In the genomic region with DNA sequence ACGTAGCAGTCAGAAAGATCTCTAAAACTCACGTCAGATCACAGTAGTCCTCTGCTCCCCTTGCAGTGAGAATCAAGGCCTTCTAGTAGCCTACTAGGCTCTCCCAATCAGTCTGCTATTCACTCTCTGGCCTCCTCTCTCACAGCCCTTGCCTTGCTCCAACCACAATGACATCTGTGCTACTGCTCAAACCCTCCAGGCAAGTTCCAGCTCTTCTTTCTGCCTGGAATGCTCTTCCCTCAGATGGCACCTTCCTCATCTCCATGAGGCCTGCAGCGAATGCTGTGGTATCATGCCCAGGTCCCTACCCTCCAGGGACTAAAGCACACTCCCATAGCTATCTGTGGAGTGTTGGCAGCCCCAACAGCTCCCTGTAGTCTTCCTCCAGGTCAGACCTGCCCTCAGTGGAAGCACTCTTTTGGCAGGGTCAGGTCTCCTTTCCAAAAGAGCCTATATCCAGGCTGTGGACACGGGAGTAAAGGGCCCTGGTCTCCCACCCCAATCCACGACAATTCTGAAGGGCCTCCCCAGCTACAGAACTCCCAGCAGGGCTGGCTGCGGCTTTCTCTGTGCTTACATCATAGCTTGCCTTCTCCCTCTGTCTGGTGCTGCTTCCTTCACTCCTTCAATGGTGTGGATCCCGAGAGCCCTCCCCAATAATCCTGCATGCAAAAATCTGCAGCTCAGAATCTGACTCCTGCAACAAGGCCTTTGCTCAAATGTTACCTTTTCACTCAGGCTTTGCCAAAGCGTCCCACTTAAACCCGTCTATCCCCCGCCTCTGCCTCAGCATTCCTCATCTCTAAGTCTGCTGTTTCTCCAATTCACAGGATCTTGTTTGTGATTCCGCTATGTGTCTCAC, we compare ENCODE assay signal across 13 cellular contexts. TPM values are rescaled to one million over a fixed set of nuclear protein-coding genes. Genes with fewer than 3 reads are reported as not detected.
DNase-seq lines count a peak whose midpoint lies in the region; ATAC-seq and TF ChIP-seq lines count a peak whose summit lies in the region.
"Had no signal": no experiment of that assay in that cellular context is flagged by ENCODE, and none has a peak within 500 bp of the region (broad histone marks: within the 10 kb centered on the region; RNA-seq: fewer than 3 reads in every experiment).

No MANE protein-coding gene starts in this region.

- 60% methylated on average over 11 of the region's 11 CpGs for WGBS in smooth muscle cell (ENCODE audit: low lambda C conversion rate)

- peaks cover 95% of the 10 kb centered on the region for H4K20me1 ChIP-seq in smooth muscle cell (ENCODE audit: low read depth)

- H3K79me2 ChIP-seq in smooth muscle cell (ENCODE audit: low read depth) = peaks cover 93% of the 10 kb centered on the region

- H3K9ac ChIP-seq in smooth muscle cell (ENCODE audit: low read depth) = peak overlapping the region; percentile 32

- peak overlapping the region; percentile 76 for H3K27ac ChIP-seq in smooth muscle cell (ENCODE audit: low read depth)

- H3K27me3 Mint-ChIP-seq in activated naive CD4-positive, alpha-beta T cell treated with anti-CD3 and anti-CD28 coated beads for 36 hours (ENCODE audit: low read depth) = no peaks in the 10 kb centered on the region
- no peaks in the 10 kb centered on the region for H3K27me3 Mint-ChIP-seq in T-cell
- H3K27me3 Mint-ChIP-seq in effector memory CD8-positive, alpha-beta T cell = no peaks in the 10 kb centered on the region

- no peak for TF ChIP-seq CTCF in smooth muscle cell (IDR thresholded peaks at IDR 0.05; ENCODE audit: borderline replicate concordance, insufficient read depth, poor library complexity, severe bottlenecking)

- no peak overlapping the region for H2AFZ ChIP-seq in smooth muscle cell (ENCODE audit: low read depth)

- no peak for DNase-seq in activated naive CD4-positive, alpha-beta T cell treated with anti-CD3 and anti-CD28 coated beads for 36 hours
- no peak for DNase-seq in activated naive CD4-positive, alpha-beta T cell (lab: John Stamatoyannopoulos, UW)
- no peak for DNase-seq in T-cell
- no peak for DNase-seq in effector memory CD8-positive, alpha-beta T cell
- no peak for DNase-seq in smooth muscle cell (lab: John Stamatoyannopoulos, UW; ENCODE audit: unreplicated experiment)
- DNase-seq: ACHN; activated CD4-positive, alpha-beta T cell treated with anti-CD3 and anti-CD28 coated beads for 4 hours; HCEC 1CT; Karpas-422; stimulated activated CD4-positive, alpha-beta T cell treated with anti-CD3 and anti-CD28 coated beads, Interleukin-12 subunit alpha, Interleukin-12 subunit beta, amount 100 ng/mL, for 4 hours had no signal

- H3K9me3 Mint-ChIP-seq in activated naive CD4-positive, alpha-beta T cell treated with anti-CD3 and anti-CD28 coated beads for 36 hours = no peaks in the 10 kb centered on the region
- H3K9me3 Mint-ChIP-seq in T-cell = no peaks in the 10 kb centered on the region
- H3K9me3 Mint-ChIP-seq in effector memory CD8-positive, alpha-beta T cell = no peaks in the 10 kb centered on the region

- no peaks in the 10 kb centered on the region for H3K27me3 ChIP-seq in smooth muscle cell (ENCODE audit: low read depth)

- H3K4me1 ChIP-seq in smooth muscle cell (ENCODE audit: low read depth) = peaks cover 7% of the 10 kb centered on the region

- POLR2A ChIA-PET in T-cell (lab: Charles Lee) = interaction anchor here in 1 of 2 donors (0.6 kb wide), 1 partner anchor 19 kb away, joined by 3 read pairs; no protein-coding TSS in a partner anchor

- H3K4me3 ChIP-seq in smooth muscle cell = no peak overlapping the region

- H3F3A ChIP-seq in smooth muscle cell (ENCODE audit: low read depth) = peaks cover 13% of the 10 kb centered on the region

- H3K36me3 ChIP-seq in smooth muscle cell (ENCODE audit: low read depth) = no peaks in the 10 kb centered on the region

- CTCF ChIA-PET in activated naive CD4-positive, alpha-beta T cell treated with anti-CD3 and anti-CD28 coated beads for 36 hours (lab: Charles Lee) = interaction anchor here (0.6 to 0.9 kb wide), 2 partner anchors 29 to 589 kb away, joined by 3 to 4 read pairs; no protein-coding TSS in a partner anchor
- CTCF ChIA-PET in T-cell (lab: Charles Lee) = no interaction called here

- peaks cover 67% of the 10 kb centered on the region for H3K4me1 Mint-ChIP-seq in activated naive CD4-positive, alpha-beta T cell treated with anti-CD3 and anti-CD28 coated beads for 36 hours (ENCODE audit: low read depth)
- peaks cover 79 to 89% (median 82%) of the 10 kb centered on the region in 3 donors for H3K4me1 Mint-ChIP-seq in T-cell
- peaks cover 64 to 85% of the 10 kb centered on the region in 2 donors for H3K4me1 Mint-ChIP-seq in effector memory CD8-positive, alpha-beta T cell (ENCODE audit: low read depth in 2 of 2)

- H3K9me3 ChIP-seq in smooth muscle cell (replicated peaks; ENCODE audit: low read depth) = no peaks in the 10 kb centered on the region

- H3K27ac Mint-ChIP-seq in activated naive CD4-positive, alpha-beta T cell treated with anti-CD3 and anti-CD28 coated beads for 36 hours = peak overlapping the region; percentile 2
- H3K27ac Mint-ChIP-seq in T-cell = peak overlapping the region; percentile 25 to 53
- peak overlapping the region; percentile 95 to 96 for H3K27ac Mint-ChIP-seq in effector memory CD8-positive, alpha-beta T cell

- no peak overlapping the region for H3K4me3 Mint-ChIP-seq in activated naive CD4-positive, alpha-beta T cell treated with anti-CD3 and anti-CD28 coated beads for 36 hours
- no peak overlapping the region for H3K4me3 Mint-ChIP-seq in T-cell
- H3K4me3 Mint-ChIP-seq in effector memory CD8-positive, alpha-beta T cell = peak overlapping the region; percentile 1 to 51

- intact Hi-C loops in activated naive CD4-positive, alpha-beta T cell treated with anti-CD3 and anti-CD28 coated beads for 36 hours (cut with micrococcal nuclease) = no loop called here

- peak overlapping the region; percentile 17 for H3K4me2 ChIP-seq in smooth muscle cell

- ATAC-seq in T-cell (replicated peaks in 1 of 4) = no peak
- no peak for ATAC-seq in effector memory CD8-positive, alpha-beta T cell (replicated peaks)
- ATAC-seq in GM21723 (IDR thresholded peaks at IDR 0.05; ENCODE audit: unreplicated experiment) = no peak
- ATAC-seq in HG02840 (IDR thresholded peaks at IDR 0.05; ENCODE audit: low FRiP score, unreplicated experiment) = no peak
- ATAC-seq in GM18909 (IDR thresholded peaks at IDR 0.05; ENCODE audit: poor library complexity, unreplicated experiment) = no peak

- peaks cover 6% of the 10 kb centered on the region for H3K36me3 Mint-ChIP-seq in activated naive CD4-positive, alpha-beta T cell treated with anti-CD3 and anti-CD28 coated beads for 36 hours (ENCODE audit: low read depth)
- no peaks in the 10 kb centered on the region for H3K36me3 Mint-ChIP-seq in T-cell
- peaks cover 21% of the 10 kb centered on the region for H3K36me3 Mint-ChIP-seq in effector memory CD8-positive, alpha-beta T cell (ENCODE audit: insufficient read depth)

RNA-seq across cellular contexts. Expression of a gene that starts 8.9 kb away (rescaled TPM):
- total RNA-seq in activated naive CD4-positive, alpha-beta T cell treated with anti-CD3 and anti-CD28 coated beads for 36 hours = 10 to 100 TPM; 16.2 to 18.0 TPM
- total RNA-seq in T-cell (10 to 100 TPM; 24.4 to 31.4 (median 29.2) TPM), smooth muscle cell (8.7 and 9.8 TPM in 2 replicates)
- 7.3 and 9.8 TPM in 2 replicates for polyA plus RNA-seq in smooth muscle cell

RNA-seq across cellular contexts. Expression of a gene that starts 9.7 kb away (rescaled TPM):
- total RNA-seq in activated naive CD4-positive, alpha-beta T cell treated with anti-CD3 and anti-CD28 coated beads for 36 hours = 10 to 100 TPM; 32.6 to 34.9 TPM
- 10 to 100 TPM; 12.1 to 16.1 (median 12.3) TPM for total RNA-seq in T-cell
- total RNA-seq in smooth muscle cell = 18.1 and 30.4 TPM in 2 replicates
- 52.9 and 54.8 TPM in 2 replicates for polyA plus RNA-seq in smooth muscle cell

RNA-seq across cellular contexts. Expression of a gene that starts 24.8 kb away (rescaled TPM):
- 10 to 100 TPM; 29.3 to 30.2 TPM for total RNA-seq in activated naive CD4-positive, alpha-beta T cell treated with anti-CD3 and anti-CD28 coated beads for 36 hours
- total RNA-seq in T-cell = 10 to 100 TPM; 34.5 to 41.3 (median 40.9) TPM
- 16.5 and 23.0 TPM in 2 replicates for total RNA-seq in smooth muscle cell
- 20.8 and 29.5 TPM in 2 replicates for polyA plus RNA-seq in smooth muscle cell

RNA-seq across cellular contexts. Expression of a gene that starts 56.3 kb away (rescaled TPM):
- 10 to 100 TPM; 75.1 to 83.3 TPM for total RNA-seq in activated naive CD4-positive, alpha-beta T cell treated with anti-CD3 and anti-CD28 coated beads for 36 hours
- total RNA-seq in T-cell (10 to 100 TPM; 52.9 to 85.1 (median 60.0) TPM), smooth muscle cell (48.1 and 64.1 TPM in 2 replicates)
- 99.5 and 111 TPM in 2 replicates for polyA plus RNA-seq in smooth muscle cell

RNA-seq across cellular contexts. Expression of a gene that starts 57.0 kb away (rescaled TPM):
- 10 to 100 TPM; 86.3 to 91.7 TPM for total RNA-seq in activated naive CD4-positive, alpha-beta T cell treated with anti-CD3 and anti-CD28 coated beads for 36 hours
- 1 to 10 TPM in 4 of 5 donors, under 1 TPM in 1; 0.56 to 2.7 (median 2.2) TPM for total RNA-seq in T-cell
- total RNA-seq in smooth muscle cell = 9.7 and 13.7 TPM in 2 replicates
- polyA plus RNA-seq in smooth muscle cell = 6.6 and 9.3 TPM in 2 replicates

Comparison
In these comparisons a context has a peak if more than half of its experiments do, and no peak if none do; other contexts are left out.
1. H3K27ac Mint-ChIP-seq: peak in every context shown above with its lines; median percentile 96 in effector memory CD8-positive, alpha-beta T cell; 39 in T-cell; 2 in activated naive CD4-positive, alpha-beta T cell treated with anti-CD3 and anti-CD28 coated beads for 36 hours.
2. H3K4me3 Mint-ChIP-seq: peak in effector memory CD8-positive, alpha-beta T cell (2 of 2); none in activated naive CD4-positive, alpha-beta T cell treated with anti-CD3 and anti-CD28 coated beads for 36 hours (single experiment) and T-cell (0 of 3).